ENCODE assay signal across 1 cellular context in genomic region chr2:60414731-60415130, GRCh38.
TF ChIP-seq lines count a peak whose summit lies in the region.

No MANE protein-coding gene starts in this region.

TF ChIP-seq in IMR-90, 13 proteins besides CTCF, POLR2A, EP300 and RAD21 (continued from another document):
- no peak for TF ChIP-seq USF2 (IDR thresholded peaks at IDR 0.05; ENCODE audit: low read depth, low read length)
- no peak for TF ChIP-seq MXI1 (IDR thresholded peaks at IDR 0.05; ENCODE audit: borderline replicate concordance, low read depth, low read length)
- TF ChIP-seq MAZ (IDR thresholded peaks at IDR 0.05; ENCODE audit: borderline replicate concordance, low read depth, low read length): no peak
- TF ChIP-seq CEBPB (IDR thresholded peaks at IDR 0.05; ENCODE audit: low read depth, low read length): 0 out of 2 replicates have a peak, but pooled peaks have one; percentile 4
- TF ChIP-seq CHD1 (IDR thresholded peaks at IDR 0.05; ENCODE audit: low read depth, low read length): no peak
- TF ChIP-seq SMC3 (IDR thresholded peaks at IDR 0.05; ENCODE audit: low read depth, low read length): no peak
- no peak for TF ChIP-seq FOS (IDR thresholded peaks at IDR 0.05; ENCODE audit: low read depth, low read length)
- no peak for TF ChIP-seq RCOR1 (IDR thresholded peaks at IDR 0.05; ENCODE audit: insufficient replicate concordance, low read length)
- TF ChIP-seq NFE2L2 (IDR thresholded peaks at IDR 0.05; ENCODE audit: low read depth, low read length): peak; percentile 97
- TF ChIP-seq MAFK (IDR thresholded peaks at IDR 0.05; ENCODE audit: low read depth, low read length): peak; percentile 85
- TF ChIP-seq ELK1 (IDR thresholded peaks at IDR 0.05; ENCODE audit: borderline replicate concordance, low read depth, low read length): no peak
